Comparison of ENCODE assay signal across 30 cellular contexts in genomic region chr9:91412895-91413294, GRCh38.
"Had no signal": no experiment of that assay in that cellular context is flagged by ENCODE, and none has a peak within 500 bp of the region (broad histone marks: within the 10 kb centered on the region; RNA-seq: fewer than 3 reads in every experiment).

No MANE protein-coding gene starts in this region.

- DNase-seq: activated CD4-positive, alpha-beta T cell treated with anti-CD3 and anti-CD28 coated beads for 4 hours; activated CD4-positive, alpha-beta T cell treated with anti-CD3 and anti-CD28 coated beads, Interleukin-2, amount 50 U/mL, for 4 hours; activated gamma-delta T cell; activated naive CD4-positive, alpha-beta T cell treated with anti-CD3 and anti-CD28 coated beads, Interleukin-2, amount 10 ng/mL, durations not matched to agents 7 days and 5 days; activated naive CD8-positive, alpha-beta T cell treated with anti-CD3 and anti-CD28 coated beads, Interleukin-2, amount 10 ng/mL, durations not matched to agents 7 days and 5 days; activated T-cell treated with anti-CD3 and anti-CD28 coated beads for 4 hours; effector memory CD8-positive, alpha-beta T cell; foreskin fibroblast; heart left ventricle; hypothalamus; immature natural killer cell; kidney; left colon; mammary epithelial cell; naive B cell; nephron progenitor cell; ovary; sigmoid colon; small intestine; stimulated activated CD4-positive, alpha-beta T cell treated with anti-CD3 and anti-CD28 coated beads, Interleukin-4, amount 100 ng/mL, for 24 hours; T-helper 17 cell; transverse colon had no signal

- H3K27me3 ChIP-seq: ascending aorta, cardiac muscle cell, heart left ventricle, ovary, sigmoid colon, transverse colon had no signal

- H3K4me3 Mint-ChIP-seq: activated naive CD4-positive, alpha-beta T cell treated with anti-CD3 and anti-CD28 coated beads, Interleukin-2, amount 10 ng/mL, durations not matched to agents 7 days and 5 days; activated naive CD8-positive, alpha-beta T cell treated with anti-CD3 and anti-CD28 coated beads, Interleukin-2, amount 10 ng/mL, durations not matched to agents 7 days and 5 days; activated T-helper 1 cell treated with anti-CD3 and anti-CD28 coated beads, Interleukin-12 subunit alpha, Interleukin-12 subunit beta, Interleukin-2, Interleukin-4 antibody, amounts not matched to agents 30 ng/mL and 10 ng/mL and 1 ng/mL, durations not matched to agents 14 hours and 24 hours and 36 hours; brain; effector memory CD8-positive, alpha-beta T cell; mesothelial cell of epicardium; naive B cell; nephron progenitor cell; stimulated activated effector memory CD8-positive, alpha-beta T cell treated with anti-CD3 and anti-CD28 coated beads, Interleukin-12 subunit alpha, Interleukin-12 subunit beta, amount 100 ng/mL, for 72 hours; T-helper 17 cell had no signal

- H3K27ac ChIP-seq: ascending aorta, cardiac muscle cell, coronary artery, heart left ventricle, ovary, prostate gland, sigmoid colon, transverse colon had no signal

- ATAC-seq: effector memory CD8-positive, alpha-beta T cell; heart left ventricle; left colon; stimulated activated effector memory CD8-positive, alpha-beta T cell treated with anti-CD3 and anti-CD28 coated beads, Interleukin-12 subunit alpha, Interleukin-12 subunit beta, amount 100 ng/mL, for 72 hours; T-helper 17 cell had no signal

- H3K27me3 Mint-ChIP-seq: activated naive CD4-positive, alpha-beta T cell treated with anti-CD3 and anti-CD28 coated beads, Interleukin-2, amount 10 ng/mL, durations not matched to agents 7 days and 5 days; activated naive CD8-positive, alpha-beta T cell treated with anti-CD3 and anti-CD28 coated beads, Interleukin-2, amount 10 ng/mL, durations not matched to agents 7 days and 5 days; brain; effector memory CD8-positive, alpha-beta T cell had no signal

- H3K36me3 ChIP-seq: ovary had no signal

- H3K9me3 Mint-ChIP-seq: activated naive CD4-positive, alpha-beta T cell treated with anti-CD3 and anti-CD28 coated beads, Interleukin-2, amount 10 ng/mL, durations not matched to agents 7 days and 5 days; activated naive CD8-positive, alpha-beta T cell treated with anti-CD3 and anti-CD28 coated beads, Interleukin-2, amount 10 ng/mL, durations not matched to agents 7 days and 5 days; activated T-helper 1 cell treated with anti-CD3 and anti-CD28 coated beads, Interleukin-12 subunit alpha, Interleukin-12 subunit beta, Interleukin-2, Interleukin-4 antibody, amounts not matched to agents 30 ng/mL and 10 ng/mL and 1 ng/mL, durations not matched to agents 14 hours and 24 hours and 36 hours; effector memory CD8-positive, alpha-beta T cell; immature natural killer cell; mesothelial cell of epicardium; naive B cell; nephron progenitor cell; stimulated activated effector memory CD8-positive, alpha-beta T cell treated with anti-CD3 and anti-CD28 coated beads, Interleukin-12 subunit alpha, Interleukin-12 subunit beta, amount 100 ng/mL, for 72 hours had no signal

- H3K4me3 ChIP-seq: ascending aorta, cardiac muscle cell, coronary artery, heart left ventricle, ovary, prostate gland, sigmoid colon, transverse colon had no signal

- H3K27ac Mint-ChIP-seq: activated naive CD4-positive, alpha-beta T cell treated with anti-CD3 and anti-CD28 coated beads, Interleukin-2, amount 10 ng/mL, durations not matched to agents 7 days and 5 days; activated naive CD8-positive, alpha-beta T cell treated with anti-CD3 and anti-CD28 coated beads, Interleukin-2, amount 10 ng/mL, durations not matched to agents 7 days and 5 days; brain; mesothelial cell of epicardium; nephron progenitor cell; stimulated activated effector memory CD8-positive, alpha-beta T cell treated with anti-CD3 and anti-CD28 coated beads, Interleukin-12 subunit alpha, Interleukin-12 subunit beta, amount 100 ng/mL, for 72 hours; T-helper 17 cell had no signal

- H3K9me3 ChIP-seq: ascending aorta, heart left ventricle, ovary, prostate gland, sigmoid colon, transverse colon had no signal
